Comparison of ENCODE assay signal across 9 cellular contexts in the genomic region with DNA sequence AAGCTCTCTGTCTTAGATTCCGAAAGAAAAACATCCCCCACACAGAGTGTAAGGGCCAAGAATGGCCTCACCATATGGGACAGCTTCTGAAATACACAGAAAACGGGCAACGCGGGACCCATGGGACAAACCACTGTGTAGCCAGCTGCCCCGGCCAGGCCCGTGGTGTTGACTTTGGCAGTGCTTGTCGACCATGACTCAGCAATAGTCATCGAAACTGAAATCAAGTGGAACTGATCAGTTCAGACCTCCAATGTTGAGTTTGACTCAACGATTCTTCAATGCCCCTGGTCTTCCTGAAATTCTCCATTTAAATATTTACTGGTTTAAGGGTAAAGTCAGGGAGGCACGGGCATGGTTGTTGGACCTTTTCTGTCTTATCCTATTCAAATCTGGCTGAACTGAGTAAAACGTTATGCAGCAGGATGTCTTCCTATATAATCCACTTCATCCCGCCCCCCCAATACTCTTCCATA. TPM values are rescaled to one million over a fixed set of nuclear protein-coding genes. Genes with fewer than 3 reads are reported as not detected.
A peak's percentile ranks its signal among the peaks of the same experiment; 100 is the strongest.
DNase-seq lines count a peak whose midpoint lies in the region; ATAC-seq, FAIRE-seq and TF ChIP-seq lines count a peak whose summit lies in the region.
"Had no signal": no experiment of that assay in that cellular context is flagged by ENCODE, and none has a peak within 500 bp of the region (broad histone marks: within the 10 kb centered on the region; RNA-seq: fewer than 3 reads in every experiment).

No MANE protein-coding gene starts in this region.

- H3K27ac ChIP-seq in ascending aorta: peak overlapping the region; percentile 30 to 62

- H3K36me3 ChIP-seq in ascending aorta: no peaks in the 10 kb centered on the region

- DNase-seq in NCI-H345 (lab: John Stamatoyannopoulos, UW): peak; percentile 30
- DNase-seq in NCI-H345 treated with DMSO at 0.1 percent for 48 hours (lab: John Stamatoyannopoulos, UW; ENCODE audit: unreplicated experiment): no peak
- peak in 1 of 2 donors; percentile 92 for DNase-seq in ascending aorta (ENCODE audit: low spot score in 2 of 2)
- peak; percentile 73 for DNase-seq in ureter (ENCODE audit: low spot score)
- no peak for DNase-seq in activated naive CD8-positive, alpha-beta T cell treated with anti-CD3 and anti-CD28 coated beads, Interleukin-2, amount 50 U/mL, for 24 hours
- DNase-seq in UCSD-AML1 (lab: John Stamatoyannopoulos, UW; ENCODE audit: unreplicated experiment): no peak

- H3K36me3 Mint-ChIP-seq in activated naive CD8-positive, alpha-beta T cell treated with anti-CD3 and anti-CD28 coated beads, Interleukin-2, amount 50 U/mL, for 24 hours (ENCODE audit: low read depth): no peaks in the 10 kb centered on the region

- H3K27me3 ChIP-seq in ascending aorta: no peaks in the 10 kb centered on the region

- ATAC-seq in activated naive CD8-positive, alpha-beta T cell treated with anti-CD3 and anti-CD28 coated beads, Interleukin-2, amount 50 U/mL, for 24 hours: no peak
- ATAC-seq in HG02852 (IDR thresholded peaks at IDR 0.05; ENCODE audit: unreplicated experiment): no peak

- H3K4me3 ChIP-seq in ascending aorta: peak overlapping the region in 1 of 2 donors; percentile 45

- H3K27ac Mint-ChIP-seq in activated naive CD8-positive, alpha-beta T cell treated with anti-CD3 and anti-CD28 coated beads, Interleukin-2, amount 50 U/mL, for 24 hours: no peak overlapping the region

- no peaks in the 10 kb centered on the region for H3K4me1 Mint-ChIP-seq in activated naive CD8-positive, alpha-beta T cell treated with anti-CD3 and anti-CD28 coated beads, Interleukin-2, amount 50 U/mL, for 24 hours

- intact Hi-C loops in ascending aorta (cut with DNase I): loop anchor here (2.0 to 10.0 kb wide), 2 partner anchors 30 to 356 kb away; no protein-coding TSS in a partner anchor

- no peaks in the 10 kb centered on the region for H3K9me3 ChIP-seq in ascending aorta

- H3K4me1 ChIP-seq in ascending aorta: peaks cover 26 to 70% of the 10 kb centered on the region in 2 donors

- H3K27me3 Mint-ChIP-seq in activated naive CD8-positive, alpha-beta T cell treated with anti-CD3 and anti-CD28 coated beads, Interleukin-2, amount 50 U/mL, for 24 hours: no peaks in the 10 kb centered on the region
- H3K27me3 Mint-ChIP-seq: brain had no signal

- H3K9me3 Mint-ChIP-seq in activated naive CD8-positive, alpha-beta T cell treated with anti-CD3 and anti-CD28 coated beads, Interleukin-2, amount 50 U/mL, for 24 hours: no peaks in the 10 kb centered on the region

- peak; percentile 73 for FAIRE-seq in islet of Langerhans (lab: Jason Lieb, UNC)

- TF ChIP-seq CTCF in ascending aorta (IDR thresholded peaks at IDR 0.05): no peak

- no peak overlapping the region for H3K4me3 Mint-ChIP-seq in activated naive CD8-positive, alpha-beta T cell treated with anti-CD3 and anti-CD28 coated beads, Interleukin-2, amount 50 U/mL, for 24 hours

RNA-seq across cellular contexts. Expression of a gene that starts 27.5 kb away (rescaled TPM):
- total RNA-seq in ascending aorta: 34.8 TPM
- 60.8 TPM for total RNA-seq in ureter

Comparison
In these comparisons a context has a peak if more than half of its experiments do, and no peak if none do; other contexts are left out.
1. DNase-seq: peak in NCI-H345 (single experiment) and ureter (single experiment); none in NCI-H345 treated with DMSO at 0.1 percent for 48 hours (single experiment), activated naive CD8-positive, alpha-beta T cell treated with anti-CD3 and anti-CD28 coated beads, Interleukin-2, amount 50 U/mL, for 24 hours (single experiment) and UCSD-AML1 (single experiment).